Comparison of ENCODE assay signal across 8 cellular contexts in genomic region chr17:46361755-46362154, GRCh38. TPM values are rescaled to one million over a fixed set of nuclear protein-coding genes. Genes with fewer than 3 reads are reported as not detected.
A peak's percentile ranks its signal among the peaks of the same experiment; 100 is the strongest.
DNase-seq lines count a peak whose midpoint lies in the region; ATAC-seq and TF ChIP-seq lines count a peak whose summit lies in the region.
"Not testable (repeated sequence)": the region's sequence is repeated elsewhere in the genome, so short reads cannot be mapped to it uniquely, and the experiment has no call there.

TSS of gene ARL17B (minus strand) at chr17:46361766. CDS start at chr17:46358397, 3,369 bp downstream.

- H3K4me1 ChIP-seq in left lung, transverse colon: not testable (repeated sequence)

- ATAC-seq in GM18867 (IDR thresholded peaks at IDR 0.05; ENCODE audit: unreplicated experiment): peak; percentile 94
- ATAC-seq in HG02588 (IDR thresholded peaks at IDR 0.05; ENCODE audit: unreplicated experiment): peak; percentile 74
- ATAC-seq in left lung: peak; percentile 100

- not testable (repeated sequence) for H3K4me1 Mint-ChIP-seq in IgD-negative memory B cell; activated CD4-positive, alpha-beta memory T cell treated with anti-CD3 and anti-CD28 coated beads for 36 hours (ENCODE audit: low read depth); brain

- intact Hi-C loops in activated CD4-positive, alpha-beta memory T cell treated with anti-CD3 and anti-CD28 coated beads for 36 hours (cut with micrococcal nuclease); left lung (cut with DNase I); transverse colon (cut with DNase I; ENCODE audit: low total_unique reads): not testable (repeated sequence)

- in situ Hi-C loops in transverse colon (cut with MboI; ENCODE audit: low pct_ligation_motif_present in 1 of 4, low pct_unique_long_range_greater_than_20kb in 1 of 4, low sequenced_read_pairs in 3 of 4): not testable (repeated sequence)

- H3K36me3 ChIP-seq in left lung, transverse colon: not testable (repeated sequence)

- H3K36me3 Mint-ChIP-seq in IgD-negative memory B cell; activated CD4-positive, alpha-beta memory T cell treated with anti-CD3 and anti-CD28 coated beads for 36 hours; brain: not testable (repeated sequence)

- CTCF ChIA-PET in activated CD4-positive, alpha-beta memory T cell treated with anti-CD3 and anti-CD28 coated beads for 36 hours (lab: Charles Lee): not testable (repeated sequence)

- no CpG with 5 or more reads among the region's 22 CpGs for WGBS in transverse colon (ENCODE audit: low coverage in 1 of 2), 2 donors

- H3K27ac ChIP-seq in left lung, transverse colon: not testable (repeated sequence)

- not testable (repeated sequence) for TF ChIP-seq POLR2A in transverse colon (IDR thresholded peaks at IDR 0.05)

- not testable (repeated sequence) for TF ChIP-seq CTCF in brain (conservative IDR thresholded peaks at IDR 0.05); left lung (IDR thresholded peaks at IDR 0.05); transverse colon (IDR thresholded peaks at IDR 0.05)

- H3K27me3 Mint-ChIP-seq in IgD-negative memory B cell; activated CD4-positive, alpha-beta memory T cell treated with anti-CD3 and anti-CD28 coated beads for 36 hours; brain: not testable (repeated sequence)

- H3K27me3 ChIP-seq in left lung, transverse colon: not testable (repeated sequence)

- peak within 1 kb of the TSS in 1 of 3 donors; percentile 77 for H3K27ac Mint-ChIP-seq in IgD-negative memory B cell
- not testable (repeated sequence) for H3K27ac Mint-ChIP-seq in activated CD4-positive, alpha-beta memory T cell treated with anti-CD3 and anti-CD28 coated beads for 36 hours; brain

- TF ChIP-seq EP300 in transverse colon (IDR thresholded peaks at IDR 0.05; ENCODE audit: low read depth): not testable (repeated sequence)

- not testable (repeated sequence) for H3K9me3 Mint-ChIP-seq in IgD-negative memory B cell; activated CD4-positive, alpha-beta memory T cell treated with anti-CD3 and anti-CD28 coated beads for 36 hours; brain

- DNase-seq in activated CD4-positive, alpha-beta memory T cell treated with anti-CD3 and anti-CD28 coated beads for 36 hours: peak; percentile 98
- peak; percentile 85 to 91 for DNase-seq in left lung
- peak; percentile 69 to 72 for DNase-seq in stimulated activated CD4-positive, alpha-beta T cell treated with anti-CD3 and anti-CD28 coated beads, Interleukin-15, amount 100 ng/mL, for 1 hour (ENCODE audit: low read depth in 1 of 2, low spot score in 1 of 2)
- DNase-seq in transverse colon: peak; percentile 94

- H3K4me3 ChIP-seq in left lung: peak within 1 kb of the TSS in 1 of 2 donors; percentile 20
- not testable (repeated sequence) for H3K4me3 ChIP-seq in transverse colon

- H3K4me3 Mint-ChIP-seq in IgD-negative memory B cell: peak within 1 kb of the TSS in 1 of 4 donors; percentile 68
- not testable (repeated sequence) for H3K4me3 Mint-ChIP-seq in activated CD4-positive, alpha-beta memory T cell treated with anti-CD3 and anti-CD28 coated beads for 36 hours; brain

- POLR2A ChIA-PET in activated CD4-positive, alpha-beta memory T cell treated with anti-CD3 and anti-CD28 coated beads for 36 hours (lab: Charles Lee): not testable (repeated sequence)

- H3K9me3 ChIP-seq in left lung, transverse colon: not testable (repeated sequence)

RNA-seq across cellular contexts. Expression of gene ARL17B, which starts in this region (rescaled TPM):
- polyA plus RNA-seq in IgD-negative memory B cell (32.3 TPM), brain (ENCODE audit: insufficient read depth, low read depth, low replicate concordance) (14.1 TPM)
- total RNA-seq in activated CD4-positive, alpha-beta memory T cell treated with anti-CD3 and anti-CD28 coated beads for 36 hours: 10 to 100 TPM; 21.2 to 23.3 TPM
- total RNA-seq in left lung (10 to 100 TPM; 16.2 to 31.7 TPM), transverse colon (10 to 100 TPM in 3 of 4 donors, not detected in 1; 11.5 to 20.6 (median 18.0) TPM)
